In the genomic region with DNA sequence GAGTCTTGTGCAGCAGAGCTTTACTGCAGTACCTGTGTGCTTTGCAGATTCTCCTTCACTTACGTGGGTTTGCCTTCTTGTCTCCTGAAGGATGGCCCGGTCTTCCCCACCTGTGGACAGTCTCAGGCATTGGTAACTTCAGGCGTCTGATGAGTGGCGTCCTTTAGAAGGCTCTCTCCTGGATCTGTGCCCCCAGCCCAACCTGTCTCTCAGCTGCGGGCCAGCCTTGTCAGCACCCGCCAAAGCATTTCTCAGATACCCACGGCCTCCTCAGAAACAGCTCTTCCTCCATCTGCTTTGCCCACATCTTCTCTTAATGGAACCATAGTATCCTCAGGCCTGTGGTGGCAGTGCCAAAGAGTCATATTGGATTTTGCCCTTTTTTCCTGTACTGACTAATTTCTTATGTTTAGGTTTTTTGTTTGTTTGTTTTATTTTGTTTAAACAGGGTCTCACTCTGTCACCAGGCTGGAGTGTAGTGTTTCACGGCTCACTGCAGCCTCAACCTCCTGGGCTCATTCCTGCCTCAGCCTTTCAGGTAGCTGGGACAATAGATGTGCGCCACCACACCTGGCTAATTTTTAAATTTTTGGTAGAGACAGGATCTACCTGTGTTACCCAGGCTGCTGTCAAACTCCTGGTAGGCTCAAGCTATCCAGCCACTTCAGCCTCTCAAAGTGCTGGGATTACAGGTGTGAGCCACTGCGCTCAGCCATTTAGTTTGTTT, we compare ENCODE assay signal across 15 cellular contexts.
"Had no signal": no experiment of that assay in that cellular context is flagged by ENCODE, and none has a peak within 500 bp of the region (broad histone marks: within the 10 kb centered on the region; RNA-seq: fewer than 3 reads in every experiment).

No MANE protein-coding gene starts in this region.

- H3K27me3 ChIP-seq: gastroesophageal sphincter, hepatocyte, tibial artery had no signal

- DNase-seq: activated CD4-positive, alpha-beta T cell treated with anti-CD3 and anti-CD28 coated beads, Interleukin-2, amount 50 U/mL, for 1 hour; activated effector memory CD4-positive, alpha-beta T cell treated with anti-CD3 and anti-CD28 coated beads, Interleukin-2, amount 50 U/mL, for 16 hours; activated naive CD8-positive, alpha-beta T cell treated with anti-CD3 and anti-CD28 coated beads, Interleukin-2, amount 10 ng/mL, durations not matched to agents 7 days and 5 days; activated T-cell treated with anti-CD3 and anti-CD28 coated beads, Interleukin-2, amount 50 U/mL, for 1 hour; anterior cingulate cortex; cortex of kidney; effector memory CD4-positive, alpha-beta T cell; kidney glomerular epithelial cell; stimulated activated CD4-positive, alpha-beta T cell treated with anti-CD3 and anti-CD28 coated beads, Interleukin-15, amount 100 ng/mL, for 24 hours; stimulated activated CD4-positive, alpha-beta T cell treated with anti-CD3 and anti-CD28 coated beads, Interleukin-4, amount 100 ng/mL, for 24 hours; tibial artery had no signal

- ATAC-seq: gastroesophageal sphincter had no signal

- H3K27ac ChIP-seq: epithelial cell of prostate, gastroesophageal sphincter, hepatocyte, parathyroid adenoma, tibial artery had no signal

- H3K27me3 Mint-ChIP-seq: activated naive CD8-positive, alpha-beta T cell treated with anti-CD3 and anti-CD28 coated beads, Interleukin-2, amount 10 ng/mL, durations not matched to agents 7 days and 5 days had no signal

- H3K27ac Mint-ChIP-seq: activated naive CD8-positive, alpha-beta T cell treated with anti-CD3 and anti-CD28 coated beads, Interleukin-2, amount 10 ng/mL, durations not matched to agents 7 days and 5 days had no signal

- H3K4me3 Mint-ChIP-seq: activated naive CD8-positive, alpha-beta T cell treated with anti-CD3 and anti-CD28 coated beads, Interleukin-2, amount 10 ng/mL, durations not matched to agents 7 days and 5 days had no signal

- H3K36me3 ChIP-seq: tibial artery had no signal

- H3K4me3 ChIP-seq: gastroesophageal sphincter, hepatocyte, tibial artery had no signal

- H3K9me3 Mint-ChIP-seq: activated naive CD8-positive, alpha-beta T cell treated with anti-CD3 and anti-CD28 coated beads, Interleukin-2, amount 10 ng/mL, durations not matched to agents 7 days and 5 days had no signal

- H3K9me3 ChIP-seq: gastroesophageal sphincter, tibial artery had no signal
